Comparison of ENCODE assay signal across 2 cellular contexts in the genomic region with DNA sequence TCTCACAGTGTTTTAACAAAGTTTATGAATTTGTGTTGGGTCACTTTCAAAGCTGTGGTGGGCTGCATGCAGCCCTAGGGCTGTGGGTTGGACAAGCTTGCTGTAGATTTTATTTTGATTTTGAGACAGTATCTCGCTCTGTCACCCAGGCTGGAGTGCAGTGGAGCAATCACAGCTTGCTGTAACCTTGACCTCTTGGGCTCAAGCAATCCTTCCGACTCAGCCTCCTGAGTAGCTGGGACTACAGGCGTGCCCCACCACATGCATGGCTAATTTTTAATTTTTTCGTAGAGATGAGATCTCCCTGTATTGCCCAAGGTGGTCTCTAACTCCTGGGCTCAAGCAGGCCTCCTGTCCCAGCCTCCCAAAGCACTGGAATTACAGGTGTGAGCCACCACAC.
TF ChIP-seq lines count a peak whose summit lies in the region.

No MANE protein-coding gene starts in this region.

TF ChIP-seq in HepG2, 621 proteins besides CTCF, POLR2A, EP300 and RAD21:
- TF ChIP-seq NR2F1 (CRISPR knock-in tag; IDR thresholded peaks at IDR 0.05) = 0 out of 4 replicates have a peak, but pooled peaks of 1 of the 2 experiments have one; percentile 29
- TF ChIP-seq TFE3 (CRISPR knock-in tag; IDR thresholded peaks at IDR 0.05) = no peak
- TF ChIP-seq NR2F6 (IDR thresholded peaks at IDR 0.05) = peak; percentile 21; the same call in 1 of the 2 replicates
- 0 out of 2 replicates have a peak, but pooled peaks have one; percentile 10 for TF ChIP-seq NR2F6 (CRISPR knock-in tag; IDR thresholded peaks at IDR 0.05)
- peak; percentile 85 for TF ChIP-seq ZNF460 (CRISPR knock-in tag; IDR thresholded peaks at IDR 0.05; ENCODE audit: borderline replicate concordance)
- peak; percentile 18; the same call in 1 of the 2 replicates for TF ChIP-seq ZNF770 (CRISPR knock-in tag; IDR thresholded peaks at IDR 0.05)
- TF ChIP-seq MAFG (CRISPR knock-in tag; IDR thresholded peaks at IDR 0.05) = no peak
- no peak for TF ChIP-seq HNF4G (IDR thresholded peaks at IDR 0.05; ENCODE audit: borderline replicate concordance, low read depth, low read length)
- TF ChIP-seq HNF4G (CRISPR knock-in tag; IDR thresholded peaks at IDR 0.05; ENCODE audit: borderline replicate concordance, low read depth) = no peak
- no peak for TF ChIP-seq NPAS2 (CRISPR knock-in tag; IDR thresholded peaks at IDR 0.05; ENCODE audit: borderline replicate concordance)
- TF ChIP-seq GFI1 (CRISPR knock-in tag; IDR thresholded peaks at IDR 0.05; ENCODE audit: borderline replicate concordance) = peak; percentile 65; the same call in 1 of the 2 replicates
- TF ChIP-seq POGZ (CRISPR knock-in tag; IDR thresholded peaks at IDR 0.05) = no peak

TF ChIP-seq in WTC11, 78 proteins besides CTCF, POLR2A, EP300 and RAD21:
- TF ChIP-seq, protein P1, sequence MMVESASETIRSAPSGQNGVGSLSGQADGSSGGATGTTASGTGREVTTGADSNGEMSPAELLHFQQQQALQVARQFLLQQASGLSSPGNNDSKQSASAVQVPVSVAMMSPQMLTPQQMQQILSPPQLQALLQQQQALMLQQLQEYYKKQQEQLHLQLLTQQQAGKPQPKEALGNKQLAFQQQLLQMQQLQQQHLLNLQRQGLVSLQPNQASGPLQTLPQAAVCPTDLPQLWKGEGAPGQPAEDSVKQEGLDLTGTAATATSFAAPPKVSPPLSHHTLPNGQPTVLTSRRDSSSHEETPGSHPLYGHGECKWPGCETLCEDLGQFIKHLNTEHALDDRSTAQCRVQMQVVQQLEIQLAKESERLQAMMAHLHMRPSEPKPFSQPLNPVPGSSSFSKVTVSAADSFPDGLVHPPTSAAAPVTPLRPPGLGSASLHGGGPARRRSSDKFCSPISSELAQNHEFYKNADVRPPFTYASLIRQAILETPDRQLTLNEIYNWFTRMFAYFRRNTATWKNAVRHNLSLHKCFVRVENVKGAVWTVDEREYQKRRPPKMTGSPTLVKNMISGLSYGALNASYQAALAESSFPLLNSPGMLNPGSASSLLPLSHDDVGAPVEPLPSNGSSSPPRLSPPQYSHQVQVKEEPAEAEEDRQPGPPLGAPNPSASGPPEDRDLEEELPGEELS (CRISPR knock-in tag; IDR thresholded peaks at IDR 0.05) = no peak
- no peak for TF ChIP-seq CREB1 (CRISPR knock-in tag; IDR thresholded peaks at IDR 0.05)
- TF ChIP-seq MAX (CRISPR knock-in tag; IDR thresholded peaks at IDR 0.05) = no peak
- TF ChIP-seq ZNF671 (CRISPR knock-in tag; IDR thresholded peaks at IDR 0.05) = no peak
- TF ChIP-seq CREM (CRISPR knock-in tag; IDR thresholded peaks at IDR 0.05) = no peak
- no peak for TF ChIP-seq ZNF512 (CRISPR knock-in tag; IDR thresholded peaks at IDR 0.05; ENCODE audit: borderline replicate concordance)
- TF ChIP-seq, protein P2, sequence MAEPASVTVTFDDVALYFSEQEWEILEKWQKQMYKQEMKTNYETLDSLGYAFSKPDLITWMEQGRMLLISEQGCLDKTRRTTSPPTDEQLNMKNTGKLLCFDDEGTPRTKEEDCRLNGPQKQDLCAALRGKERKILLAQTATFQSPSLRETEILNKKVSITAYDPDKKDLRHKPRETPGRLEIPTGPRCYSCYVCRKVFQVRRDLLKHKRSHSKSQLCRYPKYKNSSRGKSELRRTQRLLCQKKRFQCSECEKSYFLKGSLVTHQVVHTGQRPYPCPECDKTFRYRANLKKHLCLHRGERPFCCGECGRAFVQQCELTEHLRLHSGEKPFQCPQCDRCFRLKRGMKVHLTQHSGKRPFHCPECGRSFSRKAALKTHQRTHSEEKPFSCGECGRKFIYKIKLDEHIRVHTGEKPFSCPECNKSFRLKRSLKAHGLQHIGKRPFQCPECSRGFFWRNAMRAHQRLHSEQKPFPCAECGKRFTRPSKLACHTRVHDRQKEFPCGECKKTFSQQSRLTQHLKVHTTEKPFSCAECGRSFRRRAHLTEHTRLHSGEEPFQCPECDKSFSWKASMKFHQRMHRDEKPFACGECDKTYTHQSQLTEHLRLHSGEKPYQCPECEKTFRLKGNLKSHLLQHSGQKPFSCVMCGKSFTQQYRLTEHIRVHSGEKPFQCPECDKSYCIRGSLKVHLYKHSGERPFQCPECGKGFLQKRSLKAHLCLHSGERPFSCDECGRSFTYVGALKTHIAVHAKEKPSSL (CRISPR knock-in tag; conservative IDR thresholded peaks at IDR 0.05) = no peak
- no peak for TF ChIP-seq ZNF121 (CRISPR knock-in tag; IDR thresholded peaks at IDR 0.05)
- TF ChIP-seq, protein P3, sequence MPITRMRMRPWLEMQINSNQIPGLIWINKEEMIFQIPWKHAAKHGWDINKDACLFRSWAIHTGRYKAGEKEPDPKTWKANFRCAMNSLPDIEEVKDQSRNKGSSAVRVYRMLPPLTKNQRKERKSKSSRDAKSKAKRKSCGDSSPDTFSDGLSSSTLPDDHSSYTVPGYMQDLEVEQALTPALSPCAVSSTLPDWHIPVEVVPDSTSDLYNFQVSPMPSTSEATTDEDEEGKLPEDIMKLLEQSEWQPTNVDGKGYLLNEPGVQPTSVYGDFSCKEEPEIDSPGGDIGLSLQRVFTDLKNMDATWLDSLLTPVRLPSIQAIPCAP (CRISPR knock-in tag; IDR thresholded peaks at IDR 0.05) = no peak
- TF ChIP-seq TP53 (CRISPR knock-in tag; IDR thresholded peaks at IDR 0.05) = no peak
- TF ChIP-seq ZNF532 (CRISPR knock-in tag; IDR thresholded peaks at IDR 0.05; ENCODE audit: borderline replicate concordance) = no peak
